In the genomic region with DNA sequence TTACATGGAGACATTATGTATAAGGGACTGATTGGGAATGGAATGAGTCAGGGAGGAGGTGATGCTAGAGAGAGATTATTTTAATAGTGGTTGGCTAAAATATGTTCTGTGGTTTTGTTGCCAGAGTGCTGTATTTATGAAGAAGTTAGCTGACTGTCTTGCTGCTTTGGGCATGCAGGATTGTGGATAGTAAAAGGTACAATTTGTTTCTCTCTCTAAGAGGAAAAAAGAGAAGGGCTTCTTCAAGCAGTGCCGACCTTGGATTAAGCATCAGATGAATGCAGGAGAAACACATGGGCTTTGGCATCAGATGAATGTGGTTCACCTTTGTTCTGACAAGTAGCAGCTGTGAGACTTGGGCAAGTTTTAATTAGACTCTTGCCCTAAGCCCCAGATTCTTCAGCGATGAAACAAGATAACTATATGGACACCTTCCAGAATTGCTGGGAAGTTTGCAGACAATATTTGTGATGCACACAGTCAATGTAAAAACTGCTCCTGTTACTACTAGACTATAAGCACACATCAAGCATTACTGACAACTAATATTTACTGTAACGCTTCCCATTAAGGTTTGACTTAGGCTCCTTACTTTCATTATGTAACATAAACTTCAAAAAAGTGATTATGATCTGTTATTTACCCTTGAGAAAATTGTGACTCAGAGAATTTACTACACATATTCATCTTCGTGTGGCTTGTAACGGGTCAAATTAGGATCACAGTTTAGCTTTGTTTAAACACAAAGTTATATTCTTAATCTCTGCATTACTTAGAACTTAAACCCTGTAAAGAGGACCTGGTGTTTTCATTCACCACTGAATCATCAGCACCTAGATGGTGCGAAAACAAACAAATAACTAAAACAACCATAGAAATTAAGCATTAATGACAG, we compare ENCODE assay signal across 14 cellular contexts.
DNase-seq lines count a peak whose midpoint lies in the region; ATAC-seq and TF ChIP-seq lines count a peak whose summit lies in the region.
"Had no signal": no experiment of that assay in that cellular context is flagged by ENCODE, and none has a peak within 500 bp of the region (broad histone marks: within the 10 kb centered on the region; RNA-seq: fewer than 3 reads in every experiment).

No MANE protein-coding gene starts in this region.

- no peak for ATAC-seq in activated CD8-positive, alpha-beta T cell treated with anti-CD3 and anti-CD28 coated beads, Interleukin-2, amount 10 ng/mL, durations not matched to agents 7 days and 5 days

- H3K27ac ChIP-seq in ACC112 (ENCODE audit: low read depth, low read length) = 0 out of 2 replicates have a peak overlapping the region, but pooled peaks have one; percentile 1
- no peak overlapping the region for H3K27ac ChIP-seq in brain microvascular endothelial cell

- no peak for TF ChIP-seq CTCF in brain microvascular endothelial cell (IDR thresholded peaks at IDR 0.05; ENCODE audit: low read depth, low read length, missing control alignments)

- in situ Hi-C loops in brain microvascular endothelial cell (cut with HindIII; ENCODE audit: low pct_ligation_motif_present, low sequenced_read_pairs) = no loop called here

- no peak overlapping the region for H2AFZ ChIP-seq in ACC112 (ENCODE audit: low read length, unreplicated experiment)

- H3K4me1 Mint-ChIP-seq in activated CD8-positive, alpha-beta T cell treated with anti-CD3 and anti-CD28 coated beads, Interleukin-2, amount 10 ng/mL, durations not matched to agents 7 days and 5 days (ENCODE audit: low read depth) = no peaks in the 10 kb centered on the region
- H3K4me1 Mint-ChIP-seq: activated CD4-positive, alpha-beta T cell treated with anti-CD3 and anti-CD28 coated beads, Interleukin-2, amount 10 ng/mL, durations not matched to agents 7 days and 5 days; activated naive CD4-positive, alpha-beta T cell treated with anti-CD3 and anti-CD28 coated beads, Interleukin-2, amount 10 ng/mL, durations not matched to agents 7 days and 5 days; B cell had no signal

- no peaks in the 10 kb centered on the region for H3K27me3 Mint-ChIP-seq in activated CD8-positive, alpha-beta T cell treated with anti-CD3 and anti-CD28 coated beads, Interleukin-2, amount 10 ng/mL, durations not matched to agents 7 days and 5 days (ENCODE audit: low read depth)
- H3K27me3 Mint-ChIP-seq: activated CD4-positive, alpha-beta T cell treated with anti-CD3 and anti-CD28 coated beads, Interleukin-2, amount 10 ng/mL, durations not matched to agents 7 days and 5 days; activated naive CD4-positive, alpha-beta T cell treated with anti-CD3 and anti-CD28 coated beads, Interleukin-2, amount 10 ng/mL, durations not matched to agents 7 days and 5 days; B cell; stimulated activated naive CD8-positive, alpha-beta T cell treated with anti-CD3 and anti-CD28 coated beads, Interleukin-15, Interleukin-2, amounts not matched to agents 100 ng/mL and 50 ng/mL, for 24 hours had no signal

- no peaks in the 10 kb centered on the region for H3K36me3 Mint-ChIP-seq in activated CD8-positive, alpha-beta T cell treated with anti-CD3 and anti-CD28 coated beads, Interleukin-2, amount 10 ng/mL, durations not matched to agents 7 days and 5 days (ENCODE audit: low read depth)
- H3K36me3 Mint-ChIP-seq: activated naive CD4-positive, alpha-beta T cell treated with anti-CD3 and anti-CD28 coated beads, Interleukin-2, amount 10 ng/mL, durations not matched to agents 7 days and 5 days had no signal

- no peak overlapping the region for H3K4me3 Mint-ChIP-seq in activated CD8-positive, alpha-beta T cell treated with anti-CD3 and anti-CD28 coated beads, Interleukin-2, amount 10 ng/mL, durations not matched to agents 7 days and 5 days
- H3K4me3 Mint-ChIP-seq: activated CD4-positive, alpha-beta T cell treated with anti-CD3 and anti-CD28 coated beads, Interleukin-2, amount 10 ng/mL, durations not matched to agents 7 days and 5 days; activated naive CD4-positive, alpha-beta T cell treated with anti-CD3 and anti-CD28 coated beads, Interleukin-2, amount 10 ng/mL, durations not matched to agents 7 days and 5 days; B cell; nephron progenitor cell; stimulated activated naive CD8-positive, alpha-beta T cell treated with anti-CD3 and anti-CD28 coated beads, Interleukin-15, Interleukin-2, amounts not matched to agents 100 ng/mL and 50 ng/mL, for 24 hours had no signal

- POLR2A ChIA-PET in activated CD8-positive, alpha-beta T cell treated with anti-CD3 and anti-CD28 coated beads, Interleukin-2, amount 10 ng/mL, durations not matched to agents 7 days and 5 days (lab: Charles Lee) = no interaction called here

- H3K4me1 ChIP-seq in ACC112 (ENCODE audit: control insufficient read depth, insufficient read depth, low read length, unreplicated experiment) = peaks cover 44% of the 10 kb centered on the region

- DNase-seq in HS-27A (ENCODE audit: low read depth) = peak; percentile 19
- peak; percentile 37 for DNase-seq in brain microvascular endothelial cell
- DNase-seq in kidney glomerular epithelial cell (lab: John Stamatoyannopoulos, UW) = peak; percentile 49
- no peak for DNase-seq in NCI-H748 treated with DMSO at 0.1 percent for 48 hours (lab: John Stamatoyannopoulos, UW)
- no peak for DNase-seq in NOMO-1 treated with dmso at 0.1 percent for 144 hours (lab: John Stamatoyannopoulos, UW; ENCODE audit: unreplicated experiment)
- DNase-seq in activated CD8-positive, alpha-beta T cell treated with anti-CD3 and anti-CD28 coated beads, Interleukin-2, amount 10 ng/mL, durations not matched to agents 7 days and 5 days = no peak
- DNase-seq in HuH-7.5 (ENCODE audit: low spot score) = no peak
- DNase-seq: activated CD4-positive, alpha-beta T cell treated with anti-CD3 and anti-CD28 coated beads, Interleukin-2, amount 10 ng/mL, durations not matched to agents 7 days and 5 days; activated naive CD4-positive, alpha-beta T cell treated with anti-CD3 and anti-CD28 coated beads, Interleukin-2, amount 10 ng/mL, durations not matched to agents 7 days and 5 days; GF-D8; nephron progenitor cell had no signal

- H3K4me3 ChIP-seq in ACC112 (ENCODE audit: low read depth, low read length) = peak overlapping the region; percentile 15
- H3K4me3 ChIP-seq in brain microvascular endothelial cell (ENCODE audit: low read depth, low read length) = no peak overlapping the region

- H3K9me3 Mint-ChIP-seq in activated CD8-positive, alpha-beta T cell treated with anti-CD3 and anti-CD28 coated beads, Interleukin-2, amount 10 ng/mL, durations not matched to agents 7 days and 5 days (ENCODE audit: insufficient read depth) = no peaks in the 10 kb centered on the region
- H3K9me3 Mint-ChIP-seq: activated CD4-positive, alpha-beta T cell treated with anti-CD3 and anti-CD28 coated beads, Interleukin-2, amount 10 ng/mL, durations not matched to agents 7 days and 5 days; activated naive CD4-positive, alpha-beta T cell treated with anti-CD3 and anti-CD28 coated beads, Interleukin-2, amount 10 ng/mL, durations not matched to agents 7 days and 5 days; nephron progenitor cell; stimulated activated naive CD8-positive, alpha-beta T cell treated with anti-CD3 and anti-CD28 coated beads, Interleukin-15, Interleukin-2, amounts not matched to agents 100 ng/mL and 50 ng/mL, for 24 hours had no signal

- H3K27ac Mint-ChIP-seq in activated CD8-positive, alpha-beta T cell treated with anti-CD3 and anti-CD28 coated beads, Interleukin-2, amount 10 ng/mL, durations not matched to agents 7 days and 5 days = no peak overlapping the region
- H3K27ac Mint-ChIP-seq: activated CD4-positive, alpha-beta T cell treated with anti-CD3 and anti-CD28 coated beads, Interleukin-2, amount 10 ng/mL, durations not matched to agents 7 days and 5 days; activated naive CD4-positive, alpha-beta T cell treated with anti-CD3 and anti-CD28 coated beads, Interleukin-2, amount 10 ng/mL, durations not matched to agents 7 days and 5 days; B cell; nephron progenitor cell; stimulated activated naive CD8-positive, alpha-beta T cell treated with anti-CD3 and anti-CD28 coated beads, Interleukin-15, Interleukin-2, amounts not matched to agents 100 ng/mL and 50 ng/mL, for 24 hours had no signal

- no peaks in the 10 kb centered on the region for H3K79me2 ChIP-seq in ACC112 (ENCODE audit: control insufficient read depth, insufficient read depth, low read length, unreplicated experiment)

- H3K36me3 ChIP-seq in ACC112 (ENCODE audit: insufficient read depth, low read length) (no peaks in the 10 kb centered on the region), brain microvascular endothelial cell (replicated peaks) (no peaks in the 10 kb centered on the region)

- CTCF ChIA-PET in activated CD8-positive, alpha-beta T cell treated with anti-CD3 and anti-CD28 coated beads, Interleukin-2, amount 10 ng/mL, durations not matched to agents 7 days and 5 days (lab: Charles Lee) = no interaction called here

- H3K27me3 ChIP-seq in ACC112 (ENCODE audit: insufficient read depth, low read length) (no peaks in the 10 kb centered on the region), brain microvascular endothelial cell (replicated peaks) (no peaks in the 10 kb centered on the region)

Comparison
In these comparisons a context has a peak if more than half of its experiments do, and no peak if none do; other contexts are left out.
1. DNase-seq: peak in HS-27A (single experiment), brain microvascular endothelial cell (single experiment) and kidney glomerular epithelial cell (single experiment); none in NCI-H748 treated with DMSO at 0.1 percent for 48 hours (single experiment), NOMO-1 treated with dmso at 0.1 percent for 144 hours (single experiment), activated CD8-positive, alpha-beta T cell treated with anti-CD3 and anti-CD28 coated beads, Interleukin-2, amount 10 ng/mL, durations not matched to agents 7 days and 5 days (single experiment) and HuH-7.5 (single experiment).